15 cellular contexts compared by ENCODE assay signal in the genomic region with DNA sequence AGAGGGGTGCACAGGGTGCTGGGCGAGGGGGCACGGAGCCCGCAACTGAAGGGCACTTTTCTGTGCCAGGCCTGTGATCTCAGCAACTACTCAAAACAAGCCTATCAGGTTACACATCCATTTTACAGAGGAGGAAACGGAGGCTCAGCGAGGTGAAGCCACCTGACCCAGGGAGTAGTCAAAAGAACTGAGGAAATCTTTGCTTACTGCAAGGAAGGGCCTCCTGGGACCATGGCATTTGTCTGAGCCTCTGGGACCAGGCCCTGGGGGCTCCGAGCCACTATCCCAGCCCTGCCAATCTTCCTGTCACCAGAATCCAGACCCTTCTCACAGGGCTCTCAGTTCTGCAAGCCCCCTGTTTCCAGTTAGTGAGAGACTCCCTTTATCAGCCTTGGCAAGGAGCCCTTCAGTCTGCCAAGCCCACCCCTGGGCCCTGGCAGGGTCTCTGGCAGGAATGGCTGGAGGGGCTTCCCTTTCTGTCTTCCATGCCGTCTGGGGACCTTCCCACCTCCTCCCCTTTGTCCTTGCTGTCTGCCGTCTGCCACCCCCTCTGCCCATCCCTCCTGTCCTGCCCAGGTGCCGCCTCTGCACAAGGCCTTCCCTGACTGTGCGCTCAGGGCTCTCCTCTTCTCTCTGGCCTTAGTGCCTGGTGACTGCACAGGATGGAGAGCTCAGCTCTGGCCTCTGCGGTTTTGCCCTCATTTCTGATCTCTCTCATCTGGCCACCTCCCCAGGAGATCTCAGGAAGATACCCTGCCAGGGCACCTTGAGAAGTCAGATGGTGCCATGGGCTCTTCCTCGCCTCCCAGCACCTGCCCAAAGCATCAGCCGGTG.
DNase-seq lines count a peak whose midpoint lies in the region; ATAC-seq and TF ChIP-seq lines count a peak whose summit lies in the region.
"Had no signal": no experiment of that assay in that cellular context is flagged by ENCODE, and none has a peak within 500 bp of the region (broad histone marks: within the 10 kb centered on the region; RNA-seq: fewer than 3 reads in every experiment).

No MANE protein-coding gene starts in this region.

- H3K79me2 ChIP-seq in smooth muscle cell (ENCODE audit: low read depth): no peaks in the 10 kb centered on the region

- peak overlapping the region; percentile 7 for H3K4me2 ChIP-seq in smooth muscle cell

- DNase-seq in NCI-H510A treated with DMSO at 0.1 percent for 48 hours (lab: John Stamatoyannopoulos, UW): peak; percentile 28
- DNase-seq in NCI-H510A (lab: John Stamatoyannopoulos, UW): no peak
- DNase-seq in WERI-Rb-1: no peak
- DNase-seq in smooth muscle cell (lab: John Stamatoyannopoulos, UW; ENCODE audit: unreplicated experiment): no peak
- DNase-seq in NCI-H1930 (lab: John Stamatoyannopoulos, UW): no peak
- DNase-seq: activated CD4-positive, alpha-beta T cell treated with anti-CD3 and anti-CD28 coated beads for 1 hour; activated CD8-positive, alpha-beta memory T cell treated with anti-CD3 and anti-CD28 coated beads, Interleukin-2, amount 50 U/mL, for 48 hours; activated naive CD4-positive, alpha-beta T cell treated with anti-CD3 and anti-CD28 coated beads, Interleukin-2, amount 50 U/mL, for 16 hours; central memory CD4-positive, alpha-beta T cell; NCI-H187 treated with DMSO at 0.1 percent for 48 hours; occipital lobe; RPMI8226 had no signal

- H3K27ac ChIP-seq in WERI-Rb-1 (peak overlapping the region; percentile 33; the same call in 1 of the 2 replicates), liver (ENCODE audit: low read depth in 1 of 2, low read length in 2 of 2) (peak overlapping the region; percentile 0 to 75), smooth muscle cell (ENCODE audit: low read depth) (no peak overlapping the region)

- H4K20me1 ChIP-seq in smooth muscle cell (ENCODE audit: low read depth): no peaks in the 10 kb centered on the region

- H2AFZ ChIP-seq in smooth muscle cell (ENCODE audit: low read depth): no peak overlapping the region

- WGBS in liver: 72% methylated on average over 13 of the region's 13 CpGs
- 79% methylated on average over 13 of the region's 13 CpGs for WGBS in smooth muscle cell (ENCODE audit: low lambda C conversion rate)

- no peak for TF ChIP-seq RAD21 in liver (IDR thresholded peaks at IDR 0.05)

- no peak overlapping the region for H3K4me3 ChIP-seq in WERI-Rb-1 (ENCODE audit: low read depth, low read length)
- H3K4me3 ChIP-seq in liver (ENCODE audit: low read depth in 1 of 3, low read length in 3 of 3): no peak overlapping the region
- no peak overlapping the region for H3K4me3 ChIP-seq in smooth muscle cell

- no peak overlapping the region for H3K9ac ChIP-seq in liver (ENCODE audit: low read depth in 1 of 2, low read length in 2 of 2)
- H3K9ac ChIP-seq in smooth muscle cell (ENCODE audit: low read depth): no peak overlapping the region

- peaks cover 17 to 41% (median 28%) of the 10 kb centered on the region in 4 donors for H3K4me1 ChIP-seq in liver (ENCODE audit: control insufficient read depth in 4 of 4, insufficient read depth in 4 of 4, low read length in 3 of 4)
- no peaks in the 10 kb centered on the region for H3K4me1 ChIP-seq in smooth muscle cell (ENCODE audit: low read depth)

- H3K36me3 ChIP-seq in WERI-Rb-1 (no peaks in the 10 kb centered on the region), liver (ENCODE audit: control insufficient read depth in 4 of 4, insufficient read depth in 3 of 4, low read depth in 1 of 4, low read length in 3 of 4) (no peaks in the 10 kb centered on the region), smooth muscle cell (ENCODE audit: low read depth) (no peaks in the 10 kb centered on the region)

- H3K27me3 ChIP-seq in WERI-Rb-1 (ENCODE audit: insufficient read depth, low read depth, severe bottlenecking) (no peaks in the 10 kb centered on the region), liver (ENCODE audit: control insufficient read depth in 4 of 4, insufficient read depth in 4 of 4, low read length in 3 of 4) (no peaks in the 10 kb centered on the region), smooth muscle cell (ENCODE audit: low read depth) (no peaks in the 10 kb centered on the region)

- no peak for TF ChIP-seq CTCF in WERI-Rb-1 (IDR thresholded peaks at IDR 0.05; ENCODE audit: low read depth, low read length)
- TF ChIP-seq CTCF in liver (IDR thresholded peaks at IDR 0.05; ENCODE audit: low read depth, low read length, missing input control): no peak
- no peak for TF ChIP-seq CTCF in smooth muscle cell (IDR thresholded peaks at IDR 0.05; ENCODE audit: borderline replicate concordance, insufficient read depth, poor library complexity, severe bottlenecking)

- no peak for ATAC-seq in HG02623 (IDR thresholded peaks at IDR 0.05; ENCODE audit: unreplicated experiment)
- no peak for ATAC-seq in HG02610 (IDR thresholded peaks at IDR 0.05; ENCODE audit: unreplicated experiment)

- peaks cover 5% of the 10 kb centered on the region for H3F3A ChIP-seq in smooth muscle cell (ENCODE audit: low read depth)

- H3K9me3 ChIP-seq in WERI-Rb-1 (ENCODE audit: severe bottlenecking): no peaks in the 10 kb centered on the region
- no peaks in the 10 kb centered on the region for H3K9me3 ChIP-seq in liver (ENCODE audit: control insufficient read depth in 4 of 4, low read length in 3 of 4)
- H3K9me3 ChIP-seq in smooth muscle cell (replicated peaks; ENCODE audit: low read depth): no peaks in the 10 kb centered on the region

TF ChIP-seq in liver, 16 proteins besides CTCF, POLR2A, EP300 and RAD21:
- TF ChIP-seq TAF1 (conservative IDR thresholded peaks at IDR 0.05) (no peak), SP1 (IDR thresholded peaks at IDR 0.05) (no peak), HNF4A (conservative IDR thresholded peaks at IDR 0.05) (no peak), GABPA (IDR thresholded peaks at IDR 0.05 in 1 of 2, conservative IDR thresholded peaks at IDR 0.05 in 1 of 2) (no peak), EGR1 (IDR thresholded peaks at IDR 0.05; ENCODE audit: low read depth in 2 of 2) (no peak), YY1 (IDR thresholded peaks at IDR 0.05) (no peak), RXRA (IDR thresholded peaks at IDR 0.05) (no peak), FOXA1 (IDR thresholded peaks at IDR 0.05) (no peak), NR2F2 (IDR thresholded peaks at IDR 0.05) (no peak)
- TF ChIP-seq, protein P1, sequence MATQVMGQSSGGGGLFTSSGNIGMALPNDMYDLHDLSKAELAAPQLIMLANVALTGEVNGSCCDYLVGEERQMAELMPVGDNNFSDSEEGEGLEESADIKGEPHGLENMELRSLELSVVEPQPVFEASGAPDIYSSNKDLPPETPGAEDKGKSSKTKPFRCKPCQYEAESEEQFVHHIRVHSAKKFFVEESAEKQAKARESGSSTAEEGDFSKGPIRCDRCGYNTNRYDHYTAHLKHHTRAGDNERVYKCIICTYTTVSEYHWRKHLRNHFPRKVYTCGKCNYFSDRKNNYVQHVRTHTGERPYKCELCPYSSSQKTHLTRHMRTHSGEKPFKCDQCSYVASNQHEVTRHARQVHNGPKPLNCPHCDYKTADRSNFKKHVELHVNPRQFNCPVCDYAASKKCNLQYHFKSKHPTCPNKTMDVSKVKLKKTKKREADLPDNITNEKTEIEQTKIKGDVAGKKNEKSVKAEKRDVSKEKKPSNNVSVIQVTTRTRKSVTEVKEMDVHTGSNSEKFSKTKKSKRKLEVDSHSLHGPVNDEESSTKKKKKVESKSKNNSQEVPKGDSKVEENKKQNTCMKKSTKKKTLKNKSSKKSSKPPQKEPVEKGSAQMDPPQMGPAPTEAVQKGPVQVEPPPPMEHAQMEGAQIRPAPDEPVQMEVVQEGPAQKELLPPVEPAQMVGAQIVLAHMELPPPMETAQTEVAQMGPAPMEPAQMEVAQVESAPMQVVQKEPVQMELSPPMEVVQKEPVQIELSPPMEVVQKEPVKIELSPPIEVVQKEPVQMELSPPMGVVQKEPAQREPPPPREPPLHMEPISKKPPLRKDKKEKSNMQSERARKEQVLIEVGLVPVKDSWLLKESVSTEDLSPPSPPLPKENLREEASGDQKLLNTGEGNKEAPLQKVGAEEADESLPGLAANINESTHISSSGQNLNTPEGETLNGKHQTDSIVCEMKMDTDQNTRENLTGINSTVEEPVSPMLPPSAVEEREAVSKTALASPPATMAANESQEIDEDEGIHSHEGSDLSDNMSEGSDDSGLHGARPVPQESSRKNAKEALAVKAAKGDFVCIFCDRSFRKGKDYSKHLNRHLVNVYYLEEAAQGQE (IDR thresholded peaks at IDR 0.05): no peak
TF ChIP-seq in liver: peak in this region for 0.
